23 cellular contexts compared by ENCODE assay signal in the genomic region with DNA sequence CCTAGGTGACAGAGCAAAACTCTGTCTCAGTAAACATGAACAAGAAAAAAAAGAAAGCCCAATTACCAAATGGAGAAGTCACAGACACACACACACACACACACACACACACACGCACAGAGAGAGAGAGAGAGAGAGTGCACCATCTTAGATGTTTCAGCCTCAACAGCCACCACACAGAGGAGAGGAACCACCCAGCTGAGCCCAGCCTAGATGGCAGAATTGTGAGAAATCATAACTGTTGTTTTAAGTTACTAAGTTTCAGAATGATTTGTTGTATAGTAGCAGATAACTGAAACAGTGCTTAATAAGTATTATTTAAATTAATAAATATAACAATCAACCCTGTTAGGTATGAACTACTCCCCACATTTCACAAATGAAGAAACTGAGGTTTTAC.
"Had no signal": no experiment of that assay in that cellular context is flagged by ENCODE, and none has a peak within 500 bp of the region (broad histone marks: within the 10 kb centered on the region; RNA-seq: fewer than 3 reads in every experiment).

No MANE protein-coding gene starts in this region.

- H3K36me3 Mint-ChIP-seq: natural killer cell treated with Interleukin-12 subunit alpha and Interleukin-12 subunit beta and Interleukin-15 and Interleukin-18, amount 100 ng/mL, for 72 hours; stimulated activated effector memory CD8-positive, alpha-beta T cell treated with anti-CD3 and anti-CD28 coated beads, Interleukin-12 subunit alpha, Interleukin-12 subunit beta, amount 100 ng/mL, for 72 hours; type B pancreatic cell had no signal

- H3K9me3 ChIP-seq: left lung, lower lobe of right lung, suprapubic skin, thoracic aorta, uterus had no signal

- H3K9ac ChIP-seq: parathyroid adenoma had no signal

- DNase-seq: hippocampal formation; kidney; left colon; left lung; lower lobe of right lung; mesenchymal stem cell; naive thymus-derived CD4-positive, alpha-beta T cell; nucleus accumbens; small intestine; spleen; stimulated activated CD4-positive, alpha-beta T cell treated with anti-CD3 and anti-CD28 coated beads, Interleukin-4, amount 100 ng/mL, for 24 hours; stimulated activated naive CD4-positive, alpha-beta T cell; tibial artery; uterus had no signal

- H2AFZ ChIP-seq: parathyroid adenoma had no signal

- H3K4me3 Mint-ChIP-seq: naive thymus-derived CD4-positive, alpha-beta T cell; natural killer cell treated with Interleukin-12 subunit alpha and Interleukin-12 subunit beta and Interleukin-15 and Interleukin-18, amount 100 ng/mL, for 72 hours; neural crest cell; stimulated activated effector memory CD8-positive, alpha-beta T cell treated with anti-CD3 and anti-CD28 coated beads, Interleukin-12 subunit alpha, Interleukin-12 subunit beta, amount 100 ng/mL, for 72 hours; stimulated activated naive CD8-positive, alpha-beta T cell treated with anti-CD3 and anti-CD28 coated beads, Interleukin-15, Interleukin-2, amounts not matched to agents 100 ng/mL and 50 ng/mL, for 24 hours; type B pancreatic cell had no signal

- H3K27me3 ChIP-seq: left lung, right atrium auricular region, spleen, suprapubic skin, tibial artery, uterus had no signal

- H3K27ac ChIP-seq: left lung, lower lobe of right lung, parathyroid adenoma, right atrium auricular region, spleen, suprapubic skin, thoracic aorta, tibial artery, uterus had no signal

- H3K36me3 ChIP-seq: left lung, lower lobe of right lung, right atrium auricular region, spleen, suprapubic skin, thoracic aorta, tibial artery, uterus had no signal

- H3K79me2 ChIP-seq: parathyroid adenoma had no signal

- H3K4me1 Mint-ChIP-seq: stimulated activated effector memory CD8-positive, alpha-beta T cell treated with anti-CD3 and anti-CD28 coated beads, Interleukin-12 subunit alpha, Interleukin-12 subunit beta, amount 100 ng/mL, for 72 hours had no signal

- H3K4me1 ChIP-seq: left lung, lower lobe of right lung, parathyroid adenoma, suprapubic skin, tibial artery, uterus had no signal

- H3K27ac Mint-ChIP-seq: naive thymus-derived CD4-positive, alpha-beta T cell; natural killer cell treated with Interleukin-12 subunit alpha and Interleukin-12 subunit beta and Interleukin-15 and Interleukin-18, amount 100 ng/mL, for 72 hours; stimulated activated effector memory CD8-positive, alpha-beta T cell treated with anti-CD3 and anti-CD28 coated beads, Interleukin-12 subunit alpha, Interleukin-12 subunit beta, amount 100 ng/mL, for 72 hours; stimulated activated naive CD8-positive, alpha-beta T cell treated with anti-CD3 and anti-CD28 coated beads, Interleukin-15, Interleukin-2, amounts not matched to agents 100 ng/mL and 50 ng/mL, for 24 hours; type B pancreatic cell had no signal

- H3K4me3 ChIP-seq: left lung, lower lobe of right lung, right atrium auricular region, spleen, suprapubic skin, thoracic aorta, tibial artery, uterus had no signal
